In the genomic region with DNA sequence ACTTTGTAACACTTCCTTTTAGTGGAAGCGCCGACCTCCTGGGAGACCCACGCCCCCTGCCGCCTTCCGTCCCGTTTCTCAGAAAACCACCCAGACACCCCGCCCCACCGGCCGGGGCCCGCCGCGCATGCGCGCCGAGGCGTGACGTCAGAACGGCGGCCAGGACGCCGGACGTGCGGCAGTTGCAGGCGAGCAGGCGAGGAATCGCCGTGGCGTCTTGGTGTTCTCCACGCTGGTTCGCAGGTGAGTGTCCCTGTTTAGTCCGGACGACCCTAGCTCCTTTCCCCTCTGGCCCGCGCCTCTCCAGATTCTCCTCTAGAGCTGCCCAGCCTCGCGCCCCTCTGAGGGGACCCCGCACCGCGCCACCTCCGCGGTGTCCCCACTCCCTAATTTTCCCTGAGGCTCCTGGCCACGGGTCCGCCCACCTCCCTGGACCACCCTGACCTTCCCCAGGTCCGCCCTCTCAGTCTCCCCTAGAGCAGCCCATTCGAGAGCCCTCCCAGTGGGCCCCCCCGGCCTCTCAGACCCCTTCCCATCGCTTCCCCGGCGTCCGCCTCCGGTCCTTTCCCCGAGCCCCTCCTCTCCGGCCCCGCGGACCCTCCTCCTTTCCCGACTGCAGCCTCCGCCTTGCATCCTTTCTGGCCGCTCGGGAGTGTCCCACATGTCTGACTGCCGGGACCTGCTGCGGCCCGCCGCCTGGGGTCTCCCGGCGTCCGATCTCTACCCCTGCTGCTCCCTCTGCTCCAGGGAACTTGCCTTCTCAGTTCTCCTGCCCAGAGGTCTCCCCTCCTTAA, we compare ENCODE assay signal across 1 cellular context.
TF ChIP-seq lines count a peak whose summit lies in the region.

A gene with protein sequence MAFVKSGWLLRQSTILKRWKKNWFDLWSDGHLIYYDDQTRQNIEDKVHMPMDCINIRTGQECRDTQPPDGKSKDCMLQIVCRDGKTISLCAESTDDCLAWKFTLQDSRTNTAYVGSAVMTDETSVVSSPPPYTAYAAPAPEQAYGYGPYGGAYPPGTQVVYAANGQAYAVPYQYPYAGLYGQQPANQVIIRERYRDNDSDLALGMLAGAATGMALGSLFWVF (plus strand): TSS at position 181 of the 794 bp plus-strand sequence. CDS start 15,606 bp downstream, outside the sequence.

TF ChIP-seq in K562, 482 proteins besides CTCF, POLR2A, EP300 and RAD21 (continued from another document and continues in another):
- TF ChIP-seq NCOR1 (IDR thresholded peaks at IDR 0.05) (peak; percentile 38; the same call in 1 of the 2 replicates), RBFOX2 (IDR thresholded peaks at IDR 0.05; ENCODE audit: low read depth, low read length) (peak; percentile 95), CREB1 (IDR thresholded peaks at IDR 0.05) (peak; percentile 84), CREB1 (CRISPR knock-in tag; IDR thresholded peaks at IDR 0.05) (peak; percentile 90), BHLHE40 (IDR thresholded peaks at IDR 0.05; ENCODE audit: low read length) (peak; percentile 38; the same call in 1 of the 2 replicates), ZBED1 (IDR thresholded peaks at IDR 0.05) (peak; percentile 37; the same call in 1 of the 2 replicates), CCNT2 (IDR thresholded peaks at IDR 0.05; ENCODE audit: borderline replicate concordance, extremely low read depth, insufficient read length, low read depth, low read length) (peak; percentile 86), TBP (optimal IDR thresholded peaks at IDR 0.05; ENCODE audit: low read depth, low read length) (peak; percentile 69), ZNF696 (CRISPR knock-in tag; conservative IDR thresholded peaks at IDR 0.05) (no peak), MXI1 (IDR thresholded peaks at IDR 0.05; ENCODE audit: low read depth, low read length) (peak; percentile 78; the same call in 1 of the 2 replicates), NCOA4 (IDR thresholded peaks at IDR 0.05; ENCODE audit: partially characterized antibody) (no peak), GABPB1 (CRISPR knock-in tag; IDR thresholded peaks at IDR 0.05) (peak; percentile 73), GATAD2A (IDR thresholded peaks at IDR 0.05) (no peak), SPI1 (IDR thresholded peaks at IDR 0.05; ENCODE audit: borderline replicate concordance, low read depth, low read length) (0 out of 2 replicates have a peak, but pooled peaks have one; percentile 1), HMGN3 (IDR thresholded peaks at IDR 0.05; ENCODE audit: borderline replicate concordance, extremely low read depth, insufficient read length, low read depth, low read length) (peak; percentile 89), TAF9B (IDR thresholded peaks at IDR 0.05; ENCODE audit: partially characterized antibody) (peak; percentile 49), NCOA1 (IDR thresholded peaks at IDR 0.05; ENCODE audit: low read depth) (0 out of 2 replicates have a peak, but pooled peaks have one; percentile 22), FOXM1 (IDR thresholded peaks at IDR 0.05; ENCODE audit: low read depth) (0 out of 2 replicates have a peak, but pooled peaks have one; percentile 7), FOXM1 (CRISPR knock-in tag; IDR thresholded peaks at IDR 0.05; ENCODE audit: low read depth) (no peak), SMAD4 (CRISPR knock-in tag; conservative IDR thresholded peaks at IDR 0.05) (peak; percentile 87), RCOR1 (IDR thresholded peaks at IDR 0.05; ENCODE audit: borderline replicate concordance in 1 of 2, low read depth in 2 of 2, low read length in 2 of 2) (peak in 1 of 2 experiments; percentile 41; a peak in 1 of 4 replicates), ZFX (CRISPR knock-in tag; IDR thresholded peaks at IDR 0.05) (peak; percentile 0; the same call in 1 of the 2 replicates), GATA2 (CRISPR knock-in tag; IDR thresholded peaks at IDR 0.05) (no peak)
- TF ChIP-seq, protein P1, sequence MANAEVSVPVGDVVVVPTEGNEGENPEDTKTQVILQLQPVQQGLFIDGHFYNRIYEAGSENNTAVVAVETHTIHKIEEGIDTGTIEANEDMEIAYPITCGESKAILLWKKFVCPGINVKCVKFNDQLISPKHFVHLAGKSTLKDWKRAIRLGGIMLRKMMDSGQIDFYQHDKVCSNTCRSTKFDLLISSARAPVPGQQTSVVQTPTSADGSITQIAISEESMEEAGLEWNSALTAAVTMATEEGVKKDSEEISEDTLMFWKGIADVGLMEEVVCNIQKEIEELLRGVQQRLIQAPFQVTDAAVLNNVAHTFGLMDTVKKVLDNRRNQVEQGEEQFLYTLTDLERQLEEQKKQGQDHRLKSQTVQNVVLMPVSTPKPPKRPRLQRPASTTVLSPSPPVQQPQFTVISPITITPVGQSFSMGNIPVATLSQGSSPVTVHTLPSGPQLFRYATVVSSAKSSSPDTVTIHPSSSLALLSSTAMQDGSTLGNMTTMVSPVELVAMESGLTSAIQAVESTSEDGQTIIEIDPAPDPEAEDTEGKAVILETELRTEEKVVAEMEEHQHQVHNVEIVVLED (CRISPR knock-in tag; IDR thresholded peaks at IDR 0.05), result peak; percentile 87
- TF ChIP-seq, protein P2, sequence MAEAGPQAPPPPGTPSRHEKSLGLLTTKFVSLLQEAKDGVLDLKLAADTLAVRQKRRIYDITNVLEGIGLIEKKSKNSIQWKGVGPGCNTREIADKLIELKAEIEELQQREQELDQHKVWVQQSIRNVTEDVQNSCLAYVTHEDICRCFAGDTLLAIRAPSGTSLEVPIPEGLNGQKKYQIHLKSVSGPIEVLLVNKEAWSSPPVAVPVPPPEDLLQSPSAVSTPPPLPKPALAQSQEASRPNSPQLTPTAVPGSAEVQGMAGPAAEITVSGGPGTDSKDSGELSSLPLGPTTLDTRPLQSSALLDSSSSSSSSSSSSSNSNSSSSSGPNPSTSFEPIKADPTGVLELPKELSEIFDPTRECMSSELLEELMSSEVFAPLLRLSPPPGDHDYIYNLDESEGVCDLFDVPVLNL (CRISPR knock-in tag; IDR thresholded peaks at IDR 0.05; ENCODE audit: low read depth), result no peak
- TF ChIP-seq, protein P3, sequence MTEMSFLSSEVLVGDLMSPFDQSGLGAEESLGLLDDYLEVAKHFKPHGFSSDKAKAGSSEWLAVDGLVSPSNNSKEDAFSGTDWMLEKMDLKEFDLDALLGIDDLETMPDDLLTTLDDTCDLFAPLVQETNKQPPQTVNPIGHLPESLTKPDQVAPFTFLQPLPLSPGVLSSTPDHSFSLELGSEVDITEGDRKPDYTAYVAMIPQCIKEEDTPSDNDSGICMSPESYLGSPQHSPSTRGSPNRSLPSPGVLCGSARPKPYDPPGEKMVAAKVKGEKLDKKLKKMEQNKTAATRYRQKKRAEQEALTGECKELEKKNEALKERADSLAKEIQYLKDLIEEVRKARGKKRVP (CRISPR knock-in tag; IDR thresholded peaks at IDR 0.05), result no peak
- TF ChIP-seq, protein P4, sequence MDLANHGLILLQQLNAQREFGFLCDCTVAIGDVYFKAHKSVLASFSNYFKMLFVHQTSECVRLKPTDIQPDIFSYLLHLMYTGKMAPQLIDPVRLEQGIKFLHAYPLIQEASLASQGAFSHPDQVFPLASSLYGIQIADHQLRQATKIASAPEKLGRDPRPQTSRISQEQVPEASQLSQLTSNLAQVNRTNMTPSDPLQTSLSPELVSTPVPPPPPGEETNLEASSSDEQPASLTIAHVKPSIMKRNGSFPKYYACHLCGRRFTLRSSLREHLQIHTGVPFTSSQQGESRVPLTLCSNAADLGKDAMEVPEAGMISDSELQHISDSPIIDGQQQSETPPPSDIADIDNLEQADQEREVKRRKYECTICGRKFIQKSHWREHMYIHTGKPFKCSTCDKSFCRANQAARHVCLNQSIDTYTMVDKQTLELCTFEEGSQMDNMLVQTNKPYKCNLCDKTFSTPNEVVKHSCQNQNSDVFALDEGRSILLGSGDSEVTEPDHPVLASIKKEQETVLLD (IDR thresholded peaks at IDR 0.05), result peak; percentile 89
- TF ChIP-seq, protein P5, sequence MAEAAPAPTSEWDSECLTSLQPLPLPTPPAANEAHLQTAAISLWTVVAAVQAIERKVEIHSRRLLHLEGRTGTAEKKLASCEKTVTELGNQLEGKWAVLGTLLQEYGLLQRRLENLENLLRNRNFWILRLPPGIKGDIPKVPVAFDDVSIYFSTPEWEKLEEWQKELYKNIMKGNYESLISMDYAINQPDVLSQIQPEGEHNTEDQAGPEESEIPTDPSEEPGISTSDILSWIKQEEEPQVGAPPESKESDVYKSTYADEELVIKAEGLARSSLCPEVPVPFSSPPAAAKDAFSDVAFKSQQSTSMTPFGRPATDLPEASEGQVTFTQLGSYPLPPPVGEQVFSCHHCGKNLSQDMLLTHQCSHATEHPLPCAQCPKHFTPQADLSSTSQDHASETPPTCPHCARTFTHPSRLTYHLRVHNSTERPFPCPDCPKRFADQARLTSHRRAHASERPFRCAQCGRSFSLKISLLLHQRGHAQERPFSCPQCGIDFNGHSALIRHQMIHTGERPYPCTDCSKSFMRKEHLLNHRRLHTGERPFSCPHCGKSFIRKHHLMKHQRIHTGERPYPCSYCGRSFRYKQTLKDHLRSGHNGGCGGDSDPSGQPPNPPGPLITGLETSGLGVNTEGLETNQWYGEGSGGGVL (CRISPR knock-in tag; IDR thresholded peaks at IDR 0.05), result no peak
- TF ChIP-seq, protein P6, sequence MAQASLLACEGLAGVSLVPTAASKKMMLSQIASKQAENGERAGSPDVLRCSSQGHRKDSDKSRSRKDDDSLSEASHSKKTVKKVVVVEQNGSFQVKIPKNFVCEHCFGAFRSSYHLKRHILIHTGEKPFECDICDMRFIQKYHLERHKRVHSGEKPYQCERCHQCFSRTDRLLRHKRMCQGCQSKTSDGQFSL (CRISPR knock-in tag; IDR thresholded peaks at IDR 0.05), result 0 out of 2 replicates have a peak, but pooled peaks have one; percentile 22
- TF ChIP-seq, protein P6 (tag; IDR thresholded peaks at IDR 0.05), result no peak
- TF ChIP-seq, protein P7, sequence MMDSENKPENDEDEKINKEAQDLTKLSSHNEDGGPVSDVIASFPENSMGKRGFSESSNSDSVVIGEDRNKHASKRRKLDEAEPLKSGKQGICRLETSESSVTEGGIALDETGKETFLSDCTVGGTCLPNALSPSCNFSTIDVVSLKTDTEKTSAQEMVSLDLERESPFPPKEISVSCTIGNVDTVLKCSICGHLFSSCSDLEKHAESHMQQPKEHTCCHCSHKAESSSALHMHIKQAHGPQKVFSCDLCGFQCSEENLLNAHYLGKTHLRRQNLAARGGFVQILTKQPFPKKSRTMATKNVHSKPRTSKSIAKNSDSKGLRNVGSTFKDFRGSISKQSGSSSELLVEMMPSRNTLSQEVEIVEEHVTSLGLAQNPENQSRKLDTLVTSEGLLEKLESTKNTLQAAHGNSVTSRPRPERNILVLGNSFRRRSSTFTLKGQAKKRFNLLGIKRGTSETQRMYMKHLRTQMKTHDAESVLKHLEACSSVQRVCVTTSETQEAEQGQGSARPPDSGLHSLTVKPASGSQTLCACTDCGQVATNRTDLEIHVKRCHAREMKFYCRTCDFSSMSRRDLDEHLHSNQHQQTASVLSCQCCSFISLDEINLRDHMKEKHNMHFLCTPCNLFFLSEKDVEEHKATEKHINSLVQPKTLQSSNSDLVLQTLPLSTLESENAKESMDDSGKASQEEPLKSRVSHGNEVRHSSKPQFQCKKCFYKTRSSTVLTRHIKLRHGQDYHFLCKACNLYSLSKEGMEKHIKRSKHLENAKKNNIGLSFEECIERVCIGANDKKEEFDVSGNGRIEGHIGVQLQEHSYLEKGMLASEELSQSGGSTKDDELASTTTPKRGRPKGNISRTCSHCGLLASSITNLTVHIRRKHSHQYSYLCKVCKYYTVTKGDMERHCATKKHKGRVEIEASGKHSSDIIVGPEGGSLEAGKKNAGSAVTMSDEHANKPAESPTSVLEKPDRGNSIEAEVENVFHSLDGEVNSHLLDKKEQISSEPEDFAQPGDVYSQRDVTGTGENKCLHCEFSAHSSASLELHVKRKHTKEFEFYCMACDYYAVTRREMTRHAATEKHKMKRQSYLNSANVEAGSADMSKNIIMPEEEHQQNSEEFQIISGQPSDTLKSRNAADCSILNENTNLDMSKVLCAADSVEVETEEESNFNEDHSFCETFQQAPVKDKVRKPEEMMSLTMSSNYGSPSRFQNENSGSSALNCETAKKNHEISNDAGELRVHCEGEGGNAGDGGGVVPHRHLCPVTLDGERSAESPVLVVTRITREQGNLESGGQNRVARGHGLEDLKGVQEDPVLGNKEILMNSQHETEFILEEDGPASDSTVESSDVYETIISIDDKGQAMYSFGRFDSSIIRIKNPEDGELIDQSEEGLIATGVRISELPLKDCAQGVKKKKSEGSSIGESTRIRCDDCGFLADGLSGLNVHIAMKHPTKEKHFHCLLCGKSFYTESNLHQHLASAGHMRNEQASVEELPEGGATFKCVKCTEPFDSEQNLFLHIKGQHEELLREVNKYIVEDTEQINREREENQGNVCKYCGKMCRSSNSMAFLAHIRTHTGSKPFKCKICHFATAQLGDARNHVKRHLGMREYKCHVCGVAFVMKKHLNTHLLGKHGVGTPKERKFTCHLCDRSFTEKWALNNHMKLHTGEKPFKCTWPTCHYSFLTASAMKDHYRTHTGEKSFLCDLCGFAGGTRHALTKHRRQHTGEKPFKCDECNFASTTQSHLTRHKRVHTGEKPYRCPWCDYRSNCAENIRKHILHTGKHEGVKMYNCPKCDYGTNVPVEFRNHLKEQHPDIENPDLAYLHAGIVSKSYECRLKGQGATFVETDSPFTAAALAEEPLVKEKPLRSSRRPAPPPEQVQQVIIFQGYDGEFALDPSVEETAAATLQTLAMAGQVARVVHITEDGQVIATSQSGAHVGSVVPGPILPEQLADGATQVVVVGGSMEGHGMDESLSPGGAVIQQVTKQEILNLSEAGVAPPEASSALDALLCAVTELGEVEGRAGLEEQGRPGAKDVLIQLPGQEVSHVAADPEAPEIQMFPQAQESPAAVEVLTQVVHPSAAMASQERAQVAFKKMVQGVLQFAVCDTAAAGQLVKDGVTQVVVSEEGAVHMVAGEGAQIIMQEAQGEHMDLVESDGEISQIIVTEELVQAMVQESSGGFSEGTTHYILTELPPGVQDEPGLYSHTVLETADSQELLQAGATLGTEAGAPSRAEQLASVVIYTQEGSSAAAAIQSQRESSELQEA (IDR thresholded peaks at IDR 0.05; ENCODE audit: low read depth), result peak; percentile 85
- TF ChIP-seq, protein P8, sequence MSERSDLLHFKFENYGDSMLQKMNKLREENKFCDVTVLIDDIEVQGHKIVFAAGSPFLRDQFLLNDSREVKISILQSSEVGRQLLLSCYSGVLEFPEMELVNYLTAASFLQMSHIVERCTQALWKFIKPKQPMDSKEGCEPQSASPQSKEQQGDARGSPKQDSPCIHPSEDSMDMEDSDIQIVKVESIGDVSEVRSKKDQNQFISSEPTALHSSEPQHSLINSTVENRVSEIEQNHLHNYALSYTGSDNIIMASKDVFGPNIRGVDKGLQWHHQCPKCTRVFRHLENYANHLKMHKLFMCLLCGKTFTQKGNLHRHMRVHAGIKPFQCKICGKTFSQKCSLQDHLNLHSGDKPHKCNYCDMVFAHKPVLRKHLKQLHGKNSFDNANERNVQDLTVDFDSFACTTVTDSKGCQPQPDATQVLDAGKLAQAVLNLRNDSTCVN (CRISPR knock-in tag; IDR thresholded peaks at IDR 0.05), result no peak
